8 cellular contexts compared by ENCODE assay signal in the genomic region with DNA sequence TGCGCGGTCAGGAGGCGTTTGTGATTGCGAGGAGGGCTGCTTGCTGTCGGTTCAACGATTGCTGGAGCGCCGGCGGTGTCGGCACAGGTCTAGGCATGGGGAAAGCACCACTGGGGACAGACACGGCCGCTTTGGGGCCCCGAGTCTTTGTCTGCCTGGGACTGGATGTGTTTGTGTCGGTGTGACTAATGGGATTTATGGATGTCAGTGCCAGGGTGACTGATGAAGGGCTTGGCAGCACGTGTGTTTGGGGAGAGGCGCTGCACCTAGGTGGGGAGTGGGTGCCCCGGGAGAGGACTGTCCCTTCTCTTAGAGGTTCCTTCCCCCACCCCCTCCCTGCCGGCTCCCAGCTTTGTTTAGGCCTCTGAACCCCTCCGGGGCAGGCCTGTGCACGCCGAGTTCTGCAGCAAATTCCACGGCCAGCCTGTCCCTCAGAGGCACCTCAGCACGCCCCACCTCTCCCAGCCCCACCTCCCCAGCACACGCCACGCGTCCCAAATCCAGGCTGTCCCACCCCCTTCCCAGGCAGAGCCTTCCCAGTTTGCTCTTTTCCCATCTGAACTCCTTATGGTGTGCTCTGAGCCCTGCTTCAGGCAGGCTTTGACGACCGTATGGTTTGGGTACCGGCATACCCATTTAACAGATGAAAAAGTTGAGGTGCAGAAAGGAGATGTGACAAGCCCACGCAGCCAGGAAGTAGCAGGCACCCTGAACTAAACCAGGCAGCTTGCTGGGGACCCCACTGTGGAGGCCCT. TPM values are rescaled to one million over a fixed set of nuclear protein-coding genes. Genes with fewer than 3 reads are reported as not detected.
A peak's percentile ranks its signal among the peaks of the same experiment; 100 is the strongest.
DNase-seq lines count a peak whose midpoint lies in the region; ATAC-seq and FAIRE-seq lines count a peak whose summit lies in the region.

No MANE protein-coding gene starts in this region.

- peaks cover 18% of the 10 kb centered on the region for H3K4me1 ChIP-seq in ectodermal cell (ENCODE audit: control insufficient read depth, insufficient read depth, low read length)
- H3K4me1 ChIP-seq in mesodermal cell (ENCODE audit: control insufficient read depth, insufficient read depth, low read length, poor library complexity, severe bottlenecking), result peaks cover 6% of the 10 kb centered on the region

- H3K4me3 ChIP-seq in ectodermal cell (ENCODE audit: insufficient read depth, low read depth, low read length) (peak overlapping the region; percentile 89), mesodermal cell (ENCODE audit: extremely low read depth, insufficient read depth, low read length, poor library complexity, severe bottlenecking) (peak overlapping the region; percentile 83)

- H3K36me3 ChIP-seq in ectodermal cell (ENCODE audit: control insufficient read depth, insufficient read depth, low read length) (no peaks in the 10 kb centered on the region), mesodermal cell (ENCODE audit: control insufficient read depth, insufficient read depth, low read length) (peaks cover 34% of the 10 kb centered on the region)

- ATAC-seq in HG03439 (IDR thresholded peaks at IDR 0.05; ENCODE audit: unreplicated experiment) (no peak), HG03175 (IDR thresholded peaks at IDR 0.05; ENCODE audit: unreplicated experiment) (no peak)

- peak; percentile 91 for DNase-seq in NCI-H2171 treated with DMSO at 0.1 percent for 48 hours (lab: John Stamatoyannopoulos, UW)
- peak; percentile 58 for DNase-seq in urothelium cell line (ENCODE audit: low spot score)
- no peak for DNase-seq in GM19240 (ENCODE audit: insufficient read length, low spot score)

- H3K9me3 ChIP-seq in ectodermal cell (ENCODE audit: control insufficient read depth, low read length) (no peaks in the 10 kb centered on the region), mesodermal cell (ENCODE audit: control insufficient read depth, low read length) (no peaks in the 10 kb centered on the region)

- FAIRE-seq in G401.6 (lab: Jason Lieb, UNC) (peak; percentile 46), urothelium cell line (lab: Jason Lieb, UNC) (peak; percentile 98)

- H3K27ac ChIP-seq in ectodermal cell (ENCODE audit: insufficient read depth, low read depth, low read length, poor library complexity, severe bottlenecking) (peak overlapping the region; percentile 73), mesodermal cell (ENCODE audit: low read depth, low read length, severe bottlenecking) (peak overlapping the region; percentile 99)

- peaks cover 40% of the 10 kb centered on the region for H3K27me3 ChIP-seq in ectodermal cell (ENCODE audit: control insufficient read depth, insufficient read depth, low read length, poor library complexity, severe bottlenecking)

- WGBS in ectodermal cell, 2 experiments, result 17 to 18% methylated on average over 30 of the region's 30 CpGs
- WGBS in mesodermal cell (ENCODE audit: insufficient coverage in 2 of 2), 2 experiments, result 24 to 35% methylated on average over 24 to 27 of the region's 30 CpGs

RNA-seq across cellular contexts. Expression of a gene that starts 6.4 kb away (rescaled TPM):
- polyA plus RNA-seq in ectodermal cell (2013, experiment 1 of 4), result 40.8 TPM
- polyA plus RNA-seq in ectodermal cell (2013, experiment 2 of 4), result 52.6 TPM
- polyA plus RNA-seq in ectodermal cell (2013, experiment 3 of 4), result 32.8 TPM
- polyA plus RNA-seq in ectodermal cell (2013, experiment 4 of 4), result 34.4 TPM
- 37.0 TPM for polyA plus RNA-seq in mesodermal cell (2013, experiment 1 of 2)
- 35.2 TPM for polyA plus RNA-seq in mesodermal cell (2013, experiment 2 of 2)
